Comparison of ENCODE assay signal across 18 cellular contexts in genomic region chr12:82758743-82759142, GRCh38.
A peak's percentile ranks its signal among the peaks of the same experiment; 100 is the strongest.
DNase-seq lines count a peak whose midpoint lies in the region; ATAC-seq, FAIRE-seq and TF ChIP-seq lines count a peak whose summit lies in the region.
"Had no signal": no experiment of that assay in that cellular context is flagged by ENCODE, and none has a peak within 500 bp of the region (broad histone marks: within the 10 kb centered on the region; RNA-seq: fewer than 3 reads in every experiment).

No MANE protein-coding gene starts in this region.

- no peak for TF ChIP-seq POLR2A in ovary (IDR thresholded peaks at IDR 0.05)

- TF ChIP-seq CTCF in BE2C (IDR thresholded peaks at IDR 0.05; ENCODE audit: low read depth, low read length): peak; percentile 43
- TF ChIP-seq CTCF in bronchial epithelial cell (IDR thresholded peaks at IDR 0.05; ENCODE audit: insufficient read depth, low read length, severe bottlenecking): no peak
- TF ChIP-seq CTCF in neural crest cell (conservative IDR thresholded peaks at IDR 0.05): peak; percentile 22
- no peak for TF ChIP-seq CTCF in mesothelial cell of epicardium (IDR thresholded peaks at IDR 0.05; ENCODE audit: unreplicated experiment)
- no peak for TF ChIP-seq CTCF in ovary (IDR thresholded peaks at IDR 0.05)

- H3K9me3 ChIP-seq in BE2C (no peaks in the 10 kb centered on the region), ovary (no peaks in the 10 kb centered on the region)
- H3K9me3 ChIP-seq: Caco-2, neutrophil had no signal

- H3K27me3 Mint-ChIP-seq in neural crest cell (ENCODE audit: low read depth) (no peaks in the 10 kb centered on the region), mesothelial cell of epicardium (ENCODE audit: low read depth) (no peaks in the 10 kb centered on the region)
- no peaks in the 10 kb centered on the region for H3K27me3 Mint-ChIP-seq in activated naive CD8-positive, alpha-beta T cell treated with anti-CD3 and anti-CD28 coated beads, Interleukin-2, amount 50 U/mL, for 24 hours
- peaks cover 0 to 4% (median 0%) of the 10 kb centered on the region in 5 donors for H3K27me3 Mint-ChIP-seq in naive thymus-derived CD8-positive, alpha-beta T cell
- H3K27me3 Mint-ChIP-seq: activated naive CD8-positive, alpha-beta T cell treated with anti-CD3 and anti-CD28 coated beads, Interleukin-2, amount 10 ng/mL, durations not matched to agents 7 days and 5 days; stimulated activated naive CD8-positive, alpha-beta T cell treated with anti-CD3 and anti-CD28 coated beads, Interleukin-15, amount 100 ng/mL, for 72 hours had no signal

- POLR2A ChIA-PET in naive thymus-derived CD8-positive, alpha-beta T cell (lab: Charles Lee): no interaction called here

- DNase-seq in BE2C: no peak
- DNase-seq in NCI-H1417 (lab: John Stamatoyannopoulos, UW): peak in 2 of 3 experiments; percentile 27 to 77
- peak; percentile 17 for DNase-seq in bronchial epithelial cell (ENCODE audit: low read depth)
- DNase-seq in neural crest cell (ENCODE audit: low read depth, low spot score): no peak
- DNase-seq in mesothelial cell of epicardium (ENCODE audit: low spot score in 2 of 2, unreplicated experiment in 2 of 2): no peak
- DNase-seq in activated naive CD8-positive, alpha-beta T cell treated with anti-CD3 and anti-CD28 coated beads, Interleukin-2, amount 50 U/mL, for 24 hours: no peak
- no peak for DNase-seq in naive thymus-derived CD8-positive, alpha-beta T cell
- no peak for DNase-seq in ovary
- DNase-seq: activated naive CD8-positive, alpha-beta T cell treated with anti-CD3 and anti-CD28 coated beads, Interleukin-2, amount 10 ng/mL, durations not matched to agents 7 days and 5 days; Caco-2; GDM1; mesendoderm; right cardiac atrium; Right ventricle myocardium superior; stimulated activated naive CD8-positive, alpha-beta T cell treated with anti-CD3 and anti-CD28 coated beads, Interleukin-15, amount 100 ng/mL, for 72 hours had no signal

- H3K27ac ChIP-seq in ovary: no peak overlapping the region
- H3K27ac ChIP-seq: neutrophil had no signal

- no peak for TF ChIP-seq EP300 in ovary (IDR thresholded peaks at IDR 0.05)

- no peak for FAIRE-seq in bronchial epithelial cell (lab: Jason Lieb, UNC)
- FAIRE-seq: GM12891 had no signal

- WGBS in ovary, 3 donors: 83 to 93% (median 88%) methylated on average over 3 of the region's 3 CpGs

- H3K4me1 Mint-ChIP-seq in neural crest cell: peaks cover 18% of the 10 kb centered on the region
- peaks cover 44% of the 10 kb centered on the region for H3K4me1 Mint-ChIP-seq in mesothelial cell of epicardium
- H3K4me1 Mint-ChIP-seq in activated naive CD8-positive, alpha-beta T cell treated with anti-CD3 and anti-CD28 coated beads, Interleukin-2, amount 50 U/mL, for 24 hours: no peaks in the 10 kb centered on the region
- H3K4me1 Mint-ChIP-seq in naive thymus-derived CD8-positive, alpha-beta T cell: no peaks in the 10 kb centered on the region
- H3K4me1 Mint-ChIP-seq: activated naive CD8-positive, alpha-beta T cell treated with anti-CD3 and anti-CD28 coated beads, Interleukin-2, amount 10 ng/mL, durations not matched to agents 7 days and 5 days; stimulated activated naive CD8-positive, alpha-beta T cell treated with anti-CD3 and anti-CD28 coated beads, Interleukin-15, amount 100 ng/mL, for 72 hours had no signal

- H3K4me3 ChIP-seq in BE2C (ENCODE audit: low read depth, low read length): no peak overlapping the region
- no peak overlapping the region for H3K4me3 ChIP-seq in bronchial epithelial cell (ENCODE audit: low read depth, low read length)
- no peak overlapping the region for H3K4me3 ChIP-seq in ovary

- H3K27ac Mint-ChIP-seq in neural crest cell (ENCODE audit: unreplicated experiment) (no peak overlapping the region), mesothelial cell of epicardium (no peak overlapping the region)
- no peak overlapping the region for H3K27ac Mint-ChIP-seq in activated naive CD8-positive, alpha-beta T cell treated with anti-CD3 and anti-CD28 coated beads, Interleukin-2, amount 50 U/mL, for 24 hours
- H3K27ac Mint-ChIP-seq in naive thymus-derived CD8-positive, alpha-beta T cell: no peak overlapping the region
- H3K27ac Mint-ChIP-seq: activated naive CD8-positive, alpha-beta T cell treated with anti-CD3 and anti-CD28 coated beads, Interleukin-2, amount 10 ng/mL, durations not matched to agents 7 days and 5 days; stimulated activated naive CD8-positive, alpha-beta T cell treated with anti-CD3 and anti-CD28 coated beads, Interleukin-15, amount 100 ng/mL, for 72 hours; WTC11 had no signal

- H3K4me1 ChIP-seq in BE2C (no peaks in the 10 kb centered on the region), ovary (ENCODE audit: insufficient read depth) (no peaks in the 10 kb centered on the region)
- H3K4me1 ChIP-seq: Caco-2 had no signal

- H3K36me3 ChIP-seq in BE2C (no peaks in the 10 kb centered on the region), bronchial epithelial cell (ENCODE audit: control insufficient read depth, insufficient read depth, low read length) (no peaks in the 10 kb centered on the region), ovary (no peaks in the 10 kb centered on the region)
- H3K36me3 ChIP-seq: neutrophil had no signal

- H3K4me3 Mint-ChIP-seq in neural crest cell (no peak overlapping the region), mesothelial cell of epicardium (no peak overlapping the region)
- H3K4me3 Mint-ChIP-seq in activated naive CD8-positive, alpha-beta T cell treated with anti-CD3 and anti-CD28 coated beads, Interleukin-2, amount 50 U/mL, for 24 hours: no peak overlapping the region
- H3K4me3 Mint-ChIP-seq in naive thymus-derived CD8-positive, alpha-beta T cell: no peak overlapping the region
- H3K4me3 Mint-ChIP-seq: activated naive CD8-positive, alpha-beta T cell treated with anti-CD3 and anti-CD28 coated beads, Interleukin-2, amount 10 ng/mL, durations not matched to agents 7 days and 5 days; stimulated activated naive CD8-positive, alpha-beta T cell treated with anti-CD3 and anti-CD28 coated beads, Interleukin-15, amount 100 ng/mL, for 72 hours; WTC11 had no signal

- H3K9me3 Mint-ChIP-seq in neural crest cell (no peaks in the 10 kb centered on the region), mesothelial cell of epicardium (no peaks in the 10 kb centered on the region)
- H3K9me3 Mint-ChIP-seq in activated naive CD8-positive, alpha-beta T cell treated with anti-CD3 and anti-CD28 coated beads, Interleukin-2, amount 50 U/mL, for 24 hours: no peaks in the 10 kb centered on the region
- H3K9me3 Mint-ChIP-seq in naive thymus-derived CD8-positive, alpha-beta T cell: no peaks in the 10 kb centered on the region
- H3K9me3 Mint-ChIP-seq: activated naive CD8-positive, alpha-beta T cell treated with anti-CD3 and anti-CD28 coated beads, Interleukin-2, amount 10 ng/mL, durations not matched to agents 7 days and 5 days; stimulated activated naive CD8-positive, alpha-beta T cell treated with anti-CD3 and anti-CD28 coated beads, Interleukin-15, amount 100 ng/mL, for 72 hours; WTC11 had no signal

- H3K27me3 ChIP-seq in BE2C (no peaks in the 10 kb centered on the region), bronchial epithelial cell (ENCODE audit: control insufficient read depth, insufficient read depth, low read length) (no peaks in the 10 kb centered on the region), ovary (no peaks in the 10 kb centered on the region)
- H3K27me3 ChIP-seq: neutrophil had no signal

- H3K36me3 Mint-ChIP-seq in neural crest cell (ENCODE audit: low read depth) (no peaks in the 10 kb centered on the region), mesothelial cell of epicardium (peaks cover 2% of the 10 kb centered on the region)
- H3K36me3 Mint-ChIP-seq in activated naive CD8-positive, alpha-beta T cell treated with anti-CD3 and anti-CD28 coated beads, Interleukin-2, amount 50 U/mL, for 24 hours (ENCODE audit: low read depth): no peaks in the 10 kb centered on the region
- no peaks in the 10 kb centered on the region for H3K36me3 Mint-ChIP-seq in naive thymus-derived CD8-positive, alpha-beta T cell
- H3K36me3 Mint-ChIP-seq: activated naive CD8-positive, alpha-beta T cell treated with anti-CD3 and anti-CD28 coated beads, Interleukin-2, amount 10 ng/mL, durations not matched to agents 7 days and 5 days; WTC11 had no signal

- intact Hi-C loops in ovary (cut with DNase I): no loop called here

- ATAC-seq in activated naive CD8-positive, alpha-beta T cell treated with anti-CD3 and anti-CD28 coated beads, Interleukin-2, amount 50 U/mL, for 24 hours: no peak
- no peak for ATAC-seq in naive thymus-derived CD8-positive, alpha-beta T cell
- ATAC-seq: right cardiac atrium; stimulated activated naive CD8-positive, alpha-beta T cell treated with anti-CD3 and anti-CD28 coated beads, Interleukin-15, amount 100 ng/mL, for 72 hours; WTC11 had no signal

Comparison
In these comparisons a context has a peak if more than half of its experiments do, and no peak if none do; other contexts are left out.
1. DNase-seq: peak in NCI-H1417 (2 of 3) and bronchial epithelial cell (single experiment); none in BE2C (single experiment), neural crest cell (single experiment), mesothelial cell of epicardium (0 of 2), activated naive CD8-positive, alpha-beta T cell treated with anti-CD3 and anti-CD28 coated beads, Interleukin-2, amount 50 U/mL, for 24 hours (single experiment), naive thymus-derived CD8-positive, alpha-beta T cell (0 of 10) and ovary (0 of 5).
2. CTCF ChIP-seq: peak in BE2C (single experiment) and neural crest cell (single experiment); none in bronchial epithelial cell (single experiment), mesothelial cell of epicardium (single experiment) and ovary (0 of 3).